ENCODE assay signal across 8 cellular contexts in the genomic region with DNA sequence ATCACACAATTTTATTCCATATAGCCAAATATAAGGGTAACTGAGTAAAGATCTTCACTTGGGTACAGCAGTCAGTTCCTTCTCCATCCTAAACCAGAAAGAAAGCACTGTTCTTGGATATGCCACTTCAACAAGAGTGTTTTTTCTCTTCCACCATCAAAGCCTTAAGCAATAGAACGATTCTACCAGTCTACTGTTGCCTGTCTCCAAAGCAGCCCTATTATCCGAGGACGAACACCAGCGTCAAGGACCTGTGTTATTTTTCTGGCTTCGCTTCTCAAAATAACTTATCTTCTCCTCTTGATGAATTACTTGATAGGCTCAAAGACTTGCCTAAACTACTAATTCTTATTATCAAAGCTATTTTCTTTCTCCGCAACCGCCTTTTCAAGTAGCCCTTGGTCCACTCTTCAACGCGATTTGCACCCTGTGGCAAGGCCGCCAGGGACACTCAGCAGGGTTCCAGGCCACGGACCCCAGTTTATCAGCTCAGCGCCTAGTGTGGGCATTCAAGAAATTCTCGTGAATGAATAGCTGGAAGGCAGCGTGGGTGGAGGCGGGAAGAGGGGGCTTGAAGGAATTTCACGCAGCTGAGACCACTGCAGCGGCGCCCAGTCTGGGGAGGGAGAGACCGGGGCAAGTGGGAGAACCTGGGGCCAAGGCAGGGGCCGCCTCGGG. TPM values are rescaled to one million over a fixed set of nuclear protein-coding genes. Genes with fewer than 3 reads are reported as not detected.
DNase-seq lines count a peak whose midpoint lies in the region; ATAC-seq and TF ChIP-seq lines count a peak whose summit lies in the region.

No MANE protein-coding gene starts in this region.

- ATAC-seq in heart right ventricle (peak in 7 of 8 donors; percentile 7 to 51 (median 24)), GM18873 (IDR thresholded peaks at IDR 0.05; ENCODE audit: low FRiP score, unreplicated experiment) (no peak)

- H3K27me3 Mint-ChIP-seq in activated naive CD4-positive, alpha-beta T cell treated with anti-CD3 and anti-CD28 coated beads for 36 hours (ENCODE audit: low read depth) = peaks cover 3% of the 10 kb centered on the region

- H3K27me3 ChIP-seq in HUES6 (ENCODE audit: control insufficient read depth, insufficient read depth, low read length) (no peaks in the 10 kb centered on the region), heart right ventricle (peaks cover 0 to 8% (median 0%) of the 10 kb centered on the region in 7 donors), prostate gland (replicated peaks; ENCODE audit: insufficient read depth) (no peaks in the 10 kb centered on the region)

- DNase-seq in activated effector memory CD4-positive, alpha-beta T cell treated with Interleukin-2 at 50 U/mL for 16 hours = peak; percentile 4
- DNase-seq in activated effector memory CD4-positive, alpha-beta T cell treated with anti-CD3 and anti-CD28 coated beads, Interleukin-2, amount 50 U/mL, for 16 hours = no peak
- DNase-seq in activated naive CD4-positive, alpha-beta T cell treated with anti-CD3 and anti-CD28 coated beads for 36 hours = no peak
- DNase-seq in heart right ventricle = no peak
- DNase-seq in prostate gland (ENCODE audit: low spot score) = peak; percentile 8
- no peak for DNase-seq in cerebellar nuclear complex (lab: John Stamatoyannopoulos, UW)

- peak overlapping the region; percentile 87 for H3K4me3 ChIP-seq in HUES6 (ENCODE audit: low read depth, low read length)
- H3K4me3 ChIP-seq in heart right ventricle = peak overlapping the region; percentile 59 to 97 (median 93)
- H3K4me3 ChIP-seq in prostate gland = peak overlapping the region; percentile 71 to 86

- CTCF ChIA-PET in activated naive CD4-positive, alpha-beta T cell treated with anti-CD3 and anti-CD28 coated beads for 36 hours (lab: Charles Lee) = interaction anchor here (0.8 to 0.9 kb wide), 2 partner anchors 31 to 136 kb away, joined by 3 to 6 read pairs; no protein-coding TSS in a partner anchor

- H3K9me3 Mint-ChIP-seq in activated naive CD4-positive, alpha-beta T cell treated with anti-CD3 and anti-CD28 coated beads for 36 hours = no peaks in the 10 kb centered on the region

- H3K4me3 Mint-ChIP-seq in activated naive CD4-positive, alpha-beta T cell treated with anti-CD3 and anti-CD28 coated beads for 36 hours = peak overlapping the region; percentile 86

- no peak for TF ChIP-seq POLR2A in prostate gland (IDR thresholded peaks at IDR 0.05)

- 1 to 2% methylated on average over 21 of the region's 21 CpGs for WGBS in heart right ventricle, 2 donors
- 1% methylated on average over 21 of the region's 21 CpGs for WGBS in prostate gland

- peaks cover 43% of the 10 kb centered on the region for H3K4me1 ChIP-seq in HUES6 (ENCODE audit: control insufficient read depth, insufficient read depth, low read length)
- peaks cover 0 to 57% (median 45%) of the 10 kb centered on the region in 9 donors for H3K4me1 ChIP-seq in heart right ventricle
- H3K4me1 ChIP-seq in prostate gland (replicated peaks) = no peaks in the 10 kb centered on the region

- no peaks in the 10 kb centered on the region for H3K36me3 Mint-ChIP-seq in activated naive CD4-positive, alpha-beta T cell treated with anti-CD3 and anti-CD28 coated beads for 36 hours (ENCODE audit: low read depth)

- H3K9ac ChIP-seq in HUES6 (ENCODE audit: low read length) = peak overlapping the region; percentile 87

- H3K36me3 ChIP-seq in HUES6 (ENCODE audit: control insufficient read depth, insufficient read depth, low read length) = no peaks in the 10 kb centered on the region
- H3K36me3 ChIP-seq in heart right ventricle = no peaks in the 10 kb centered on the region
- H3K36me3 ChIP-seq in prostate gland = no peaks in the 10 kb centered on the region

- H3K27ac ChIP-seq in HUES6 (ENCODE audit: low read depth, low read length) (peak overlapping the region; percentile 83), heart right ventricle (peak overlapping the region; percentile 78 to 94 (median 92)), prostate gland (peak overlapping the region; percentile 81 to 84)

- H3K4me1 Mint-ChIP-seq in activated naive CD4-positive, alpha-beta T cell treated with anti-CD3 and anti-CD28 coated beads for 36 hours (ENCODE audit: low read depth) = peaks cover 13% of the 10 kb centered on the region

- intact Hi-C loops in activated naive CD4-positive, alpha-beta T cell treated with anti-CD3 and anti-CD28 coated beads for 36 hours (cut with micrococcal nuclease) = loop anchor here (2.0 to 5.0 kb wide), 6 partner anchors 348 to 1132 kb away; a partner anchor contains a TSS
- intact Hi-C loops in heart right ventricle (cut with DNase I) (loop anchor here in 1 of 10 donors (10.0 kb wide), 1 partner anchor 255 kb away; a partner anchor contains a TSS), prostate gland (cut with DNase I) (loop anchor here (5.0 kb wide), 1 partner anchor 252 kb away; a partner anchor contains a TSS)

- peak overlapping the region; percentile 68 for H3K27ac Mint-ChIP-seq in activated naive CD4-positive, alpha-beta T cell treated with anti-CD3 and anti-CD28 coated beads for 36 hours

- no peaks in the 10 kb centered on the region for H3K9me3 ChIP-seq in HUES6 (ENCODE audit: control insufficient read depth, insufficient read depth, low read depth, low read length)
- no peaks in the 10 kb centered on the region for H3K9me3 ChIP-seq in heart right ventricle
- H3K9me3 ChIP-seq in prostate gland = no peaks in the 10 kb centered on the region

- TF ChIP-seq CTCF in heart right ventricle (IDR thresholded peaks at IDR 0.05) (no peak), prostate gland (IDR thresholded peaks at IDR 0.05) (no peak)

RNA-seq across cellular contexts. Expression of a gene that starts 0.6 kb away (rescaled TPM):
- total RNA-seq in activated naive CD4-positive, alpha-beta T cell treated with anti-CD3 and anti-CD28 coated beads for 36 hours = 10 to 100 TPM in 1 of 2 experiments, 1 to 10 TPM in 1; 9.4 to 11.2 TPM
- total RNA-seq in heart right ventricle = 10 to 100 TPM; 26.1 to 49.3 (median 37.9) TPM
- 10 to 100 TPM in 1 of 2 donors, 1 to 10 TPM in 1; 7.8 to 15.7 TPM for polyA plus RNA-seq in heart right ventricle
- total RNA-seq in prostate gland = 10 to 100 TPM; 14.8 to 16.3 TPM

RNA-seq across cellular contexts. Expression of a gene that starts 26.2 kb away (rescaled TPM):
- total RNA-seq in activated naive CD4-positive, alpha-beta T cell treated with anti-CD3 and anti-CD28 coated beads for 36 hours = not detected
- under 1 TPM in 9 of 10 donors, not detected in 1; 0.07 to 0.39 (median 0.19) TPM for total RNA-seq in heart right ventricle
- under 1 TPM; 0.10 to 0.15 TPM for polyA plus RNA-seq in heart right ventricle
- total RNA-seq in prostate gland = 1 to 10 TPM in 1 of 2 donors, not detected in 1; 1.2 TPM

Comparison
In these comparisons a context has a peak if more than half of its experiments do, and no peak if none do; other contexts are left out.
1. DNase-seq: peak in activated effector memory CD4-positive, alpha-beta T cell treated with Interleukin-2 at 50 U/mL for 16 hours (single experiment) and prostate gland (single experiment); none in activated effector memory CD4-positive, alpha-beta T cell treated with anti-CD3 and anti-CD28 coated beads, Interleukin-2, amount 50 U/mL, for 16 hours (single experiment), activated naive CD4-positive, alpha-beta T cell treated with anti-CD3 and anti-CD28 coated beads for 36 hours (single experiment), heart right ventricle (0 of 2) and cerebellar nuclear complex (0 of 2).
2. Peak in every context shown above with its lines, with median percentiles within 50 percentile points of each other: H3K27ac ChIP-seq and H3K4me3 ChIP-seq.